In genomic region chrX:137747231-137747630, GRCh38 we compare ENCODE assay signal across 27 cellular contexts.
A peak's percentile ranks its signal among the peaks of the same experiment; 100 is the strongest.
DNase-seq lines count a peak whose midpoint lies in the region; ATAC-seq and TF ChIP-seq lines count a peak whose summit lies in the region.
"Had no signal": no experiment of that assay in that cellular context is flagged by ENCODE, and none has a peak within 500 bp of the region (broad histone marks: within the 10 kb centered on the region; RNA-seq: fewer than 3 reads in every experiment).

No MANE protein-coding gene starts in this region.

- no peak for TF ChIP-seq CTCF in WTC11 (IDR thresholded peaks at IDR 0.05)

- H3K4me3 ChIP-seq in HUES48 (ENCODE audit: low read depth, low read length) (peak overlapping the region; percentile 48), iPS-20b (ENCODE audit: low read length) (peak overlapping the region; percentile 59)
- H3K4me3 ChIP-seq: GM12878, tibial nerve had no signal

- peak overlapping the region; percentile 51 for H3K4me3 Mint-ChIP-seq in WTC11
- H3K4me3 Mint-ChIP-seq: activated CD4-positive, alpha-beta T cell treated with anti-CD3 and anti-CD28 coated beads, Interleukin-2, amount 10 ng/mL, durations not matched to agents 24 days and 14 days; activated naive CD8-positive, alpha-beta T cell treated with anti-CD3 and anti-CD28 coated beads for 36 hours; CD8-positive, alpha-beta T cell had no signal

- POLR2A ChIA-PET in WTC11 (lab: Charles Lee): interaction anchor here (0.5 to 0.6 kb wide), 2 partner anchors 185 to 872 kb away, joined by 4 to 5 read pairs; no protein-coding TSS in a partner anchor

- H3K27me3 Mint-ChIP-seq in WTC11 (ENCODE audit: low read depth): no peaks in the 10 kb centered on the region
- H3K27me3 Mint-ChIP-seq: activated CD4-positive, alpha-beta T cell treated with anti-CD3 and anti-CD28 coated beads, Interleukin-2, amount 10 ng/mL, durations not matched to agents 24 days and 14 days; activated naive CD8-positive, alpha-beta T cell treated with anti-CD3 and anti-CD28 coated beads for 36 hours had no signal

- DNase-seq in WTC11 (ENCODE audit: low spot score) (peak; percentile 45), retina (peak; percentile 56), SW 1271 (lab: John Stamatoyannopoulos, UW) (no peak), GDM1 (lab: John Stamatoyannopoulos, UW) (no peak)
- DNase-seq: activated CD4-positive, alpha-beta T cell treated with anti-CD3 and anti-CD28 coated beads, Interleukin-2, amount 10 ng/mL, durations not matched to agents 24 days and 14 days; activated gamma-delta T cell; activated naive CD8-positive, alpha-beta T cell treated with anti-CD3 and anti-CD28 coated beads for 36 hours; activated T-cell treated with anti-CD3 and anti-CD28 coated beads, Interleukin-2, amount 50 U/mL, for 1 hour; anterior cingulate cortex; BE2C; CD8-positive, alpha-beta T cell; effector CD4-positive, alpha-beta T cell; KG1; kidney; NCI-H1105 treated with DMSO at 0.1 percent for 48 hours; NCI-H2081 treated with DMSO at 0.1 percent for 48 hours; NCI-H226; NCI-H526 treated with DMSO at 0.1 percent for 48 hours; stimulated activated CD4-positive, alpha-beta T cell treated with anti-CD3 and anti-CD28 coated beads, Interleukin-4, amount 100 ng/mL, for 24 hours; T-helper 9 cell had no signal

- H3K4me1 ChIP-seq in HUES48 (ENCODE audit: control insufficient read depth, insufficient read depth, low read length): peaks cover 73% of the 10 kb centered on the region
- peaks cover 44% of the 10 kb centered on the region; the same call in 1 of the 2 replicates for H3K4me1 ChIP-seq in iPS-20b (ENCODE audit: insufficient read depth, low read length)
- H3K4me1 ChIP-seq: BE2C, tibial nerve had no signal

- H3K27ac Mint-ChIP-seq in WTC11: peak overlapping the region; percentile 97
- H3K27ac Mint-ChIP-seq: activated CD4-positive, alpha-beta T cell treated with anti-CD3 and anti-CD28 coated beads, Interleukin-2, amount 10 ng/mL, durations not matched to agents 24 days and 14 days; activated naive CD8-positive, alpha-beta T cell treated with anti-CD3 and anti-CD28 coated beads for 36 hours; CD8-positive, alpha-beta T cell had no signal

- H3K9me3 Mint-ChIP-seq in WTC11: no peaks in the 10 kb centered on the region
- H3K9me3 Mint-ChIP-seq: activated CD4-positive, alpha-beta T cell treated with anti-CD3 and anti-CD28 coated beads, Interleukin-2, amount 10 ng/mL, durations not matched to agents 24 days and 14 days; activated naive CD8-positive, alpha-beta T cell treated with anti-CD3 and anti-CD28 coated beads for 36 hours; CD8-positive, alpha-beta T cell had no signal

- H3K4me1 Mint-ChIP-seq in WTC11: peaks cover 82% of the 10 kb centered on the region
- H3K4me1 Mint-ChIP-seq: activated CD4-positive, alpha-beta T cell treated with anti-CD3 and anti-CD28 coated beads, Interleukin-2, amount 10 ng/mL, durations not matched to agents 24 days and 14 days; activated naive CD8-positive, alpha-beta T cell treated with anti-CD3 and anti-CD28 coated beads for 36 hours had no signal

- H3K9ac ChIP-seq in HUES48 (ENCODE audit: low read depth, low read length) (no peak overlapping the region), iPS-20b (ENCODE audit: low read depth, low read length) (peak overlapping the region; percentile 30; the same call in 1 of the 2 replicates)

- CTCF ChIA-PET in WTC11 (lab: Charles Lee): interaction anchor here (2.4 kb wide), 1 partner anchor 315 kb away, joined by 7 read pairs; no protein-coding TSS in a partner anchor

- H3K27me3 ChIP-seq in HUES48 (ENCODE audit: control insufficient read depth, insufficient read depth, low read length) (no peaks in the 10 kb centered on the region), iPS-20b (ENCODE audit: insufficient read depth, low read length) (no peaks in the 10 kb centered on the region)
- H3K27me3 ChIP-seq: BE2C, tibial nerve had no signal

- H3K36me3 ChIP-seq in HUES48 (ENCODE audit: control insufficient read depth, insufficient read depth, low read length): no peaks in the 10 kb centered on the region
- no peaks in the 10 kb centered on the region for H3K36me3 ChIP-seq in iPS-20b (ENCODE audit: insufficient read depth, low read depth, low read length)
- H3K36me3 ChIP-seq: BE2C, tibial nerve had no signal

- H3K36me3 Mint-ChIP-seq in WTC11: no peaks in the 10 kb centered on the region
- H3K36me3 Mint-ChIP-seq: activated naive CD8-positive, alpha-beta T cell treated with anti-CD3 and anti-CD28 coated beads for 36 hours; CD8-positive, alpha-beta T cell had no signal

- ATAC-seq in WTC11: peak; percentile 64
- ATAC-seq in HG02938 (IDR thresholded peaks at IDR 0.05; ENCODE audit: unreplicated experiment): no peak
- ATAC-seq: CD8-positive, alpha-beta T cell; GM12878; HCT116 had no signal

- H3K27ac ChIP-seq in HUES48 (ENCODE audit: low read depth, low read length) (peak overlapping the region; percentile 87), iPS-20b (ENCODE audit: low read length) (no peak overlapping the region)
- H3K27ac ChIP-seq: tibial nerve, VCaP had no signal

- no peaks in the 10 kb centered on the region for H3K9me3 ChIP-seq in HUES48 (ENCODE audit: control insufficient read depth, insufficient read depth, low read length)
- no peaks in the 10 kb centered on the region for H3K9me3 ChIP-seq in iPS-20b (ENCODE audit: insufficient read depth, low read depth, low read length)
- H3K9me3 ChIP-seq: BE2C, tibial nerve had no signal

TF ChIP-seq in WTC11, 78 proteins besides CTCF, POLR2A, EP300 and RAD21 (continues in another document):
- TF ChIP-seq E2F1 (CRISPR knock-in tag; IDR thresholded peaks at IDR 0.05) (no peak), IRF2 (CRISPR knock-in tag; IDR thresholded peaks at IDR 0.05; ENCODE audit: borderline replicate concordance, low read depth) (no peak), ARID4B (CRISPR knock-in tag; IDR thresholded peaks at IDR 0.05; ENCODE audit: borderline replicate concordance) (no peak), ATF3 (CRISPR knock-in tag; conservative IDR thresholded peaks at IDR 0.05) (no peak), JUN (CRISPR knock-in tag; IDR thresholded peaks at IDR 0.05) (no peak)

Comparison
In these comparisons a context has a peak if more than half of its experiments do, and no peak if none do; other contexts are left out.
1. DNase-seq: peak in WTC11 (single experiment) and retina (single experiment); none in SW 1271 (0 of 2) and GDM1 (single experiment).